Comparison of ENCODE assay signal across 1 cellular context in genomic region chr14:77143071-77143470, GRCh38.
A peak's percentile ranks its signal among the peaks of the same experiment; 100 is the strongest.
TF ChIP-seq lines count a peak whose summit lies in the region.

No MANE protein-coding gene starts in this region.

TF ChIP-seq in WTC11, 78 proteins besides CTCF, POLR2A, EP300 and RAD21 (continued from another document):
- peak; percentile 21; the same call in 1 of the 2 replicates for TF ChIP-seq USF1 (CRISPR knock-in tag; IDR thresholded peaks at IDR 0.05)
- TF ChIP-seq TCF7 (CRISPR knock-in tag; IDR thresholded peaks at IDR 0.05; ENCODE audit: low read depth) = no peak
- 0 out of 2 replicates have a peak, but pooled peaks have one; percentile 21 for TF ChIP-seq FOXP4 (CRISPR knock-in tag; IDR thresholded peaks at IDR 0.05)
- no peak for TF ChIP-seq CREM (CRISPR knock-in tag; IDR thresholded peaks at IDR 0.05)
- no peak for TF ChIP-seq PREB (CRISPR knock-in tag; IDR thresholded peaks at IDR 0.05; ENCODE audit: borderline replicate concordance)
- no peak for TF ChIP-seq HMGXB4 (CRISPR knock-in tag; IDR thresholded peaks at IDR 0.05)
- no peak for TF ChIP-seq ZNF512 (CRISPR knock-in tag; IDR thresholded peaks at IDR 0.05; ENCODE audit: borderline replicate concordance)
- TF ChIP-seq IRF1 (CRISPR knock-in tag; IDR thresholded peaks at IDR 0.05) = no peak
- peak; percentile 26; the same call in 1 of the 2 replicates for TF ChIP-seq MAX (CRISPR knock-in tag; IDR thresholded peaks at IDR 0.05)
- 0 out of 2 replicates have a peak, but pooled peaks have one; percentile 22 for TF ChIP-seq USF2 (CRISPR knock-in tag; IDR thresholded peaks at IDR 0.05)
- no peak for TF ChIP-seq E2F5 (CRISPR knock-in tag; IDR thresholded peaks at IDR 0.05)
- no peak for TF ChIP-seq STAT6 (CRISPR knock-in tag; conservative IDR thresholded peaks at IDR 0.05; ENCODE audit: low read depth)
- no peak for TF ChIP-seq ZNF423 (CRISPR knock-in tag; IDR thresholded peaks at IDR 0.05)
